ENCODE assay signal across 11 cellular contexts in genomic region chr20:52747736-52748135, GRCh38.
DNase-seq lines count a peak whose midpoint lies in the region; ATAC-seq and TF ChIP-seq lines count a peak whose summit lies in the region.
"Had no signal": no experiment of that assay in that cellular context is flagged by ENCODE, and none has a peak within 500 bp of the region (broad histone marks: within the 10 kb centered on the region; RNA-seq: fewer than 3 reads in every experiment).

No MANE protein-coding gene starts in this region.

- no peak for TF ChIP-seq POLR2A in breast epithelium (IDR thresholded peaks at IDR 0.05)

- H3K4me3 Mint-ChIP-seq in MCF 10A (ENCODE audit: unreplicated experiment) = no peak overlapping the region
- H3K4me3 Mint-ChIP-seq: activated naive CD8-positive, alpha-beta T cell treated with anti-CD3 and anti-CD28 coated beads, Interleukin-2, amount 10 ng/mL, durations not matched to agents 7 days and 5 days had no signal

- no peak overlapping the region for H3K27ac Mint-ChIP-seq in MCF 10A (ENCODE audit: low read depth, unreplicated experiment)
- H3K27ac Mint-ChIP-seq: activated naive CD8-positive, alpha-beta T cell treated with anti-CD3 and anti-CD28 coated beads, Interleukin-2, amount 10 ng/mL, durations not matched to agents 7 days and 5 days had no signal

- H3K36me3 Mint-ChIP-seq in MCF 10A (ENCODE audit: insufficient read depth, unreplicated experiment) = no peaks in the 10 kb centered on the region
- H3K36me3 Mint-ChIP-seq: activated naive CD8-positive, alpha-beta T cell treated with anti-CD3 and anti-CD28 coated beads, Interleukin-2, amount 10 ng/mL, durations not matched to agents 7 days and 5 days had no signal

- H3K9me3 ChIP-seq in breast epithelium = no peaks in the 10 kb centered on the region
- no peaks in the 10 kb centered on the region for H3K9me3 ChIP-seq in right cardiac atrium (ENCODE audit: control insufficient read depth, low read length)
- H3K9me3 ChIP-seq: gastroesophageal sphincter had no signal

- H3K27me3 Mint-ChIP-seq in MCF 10A (ENCODE audit: insufficient read depth, unreplicated experiment) = peaks cover 17% of the 10 kb centered on the region

- peak; percentile 47 for TF ChIP-seq CTCF in MCF 10A (IDR thresholded peaks at IDR 0.05; ENCODE audit: unreplicated experiment)
- TF ChIP-seq CTCF in breast epithelium (IDR thresholded peaks at IDR 0.05) = no peak

- H3K4me3 ChIP-seq in breast epithelium = no peak overlapping the region
- H3K4me3 ChIP-seq in right cardiac atrium (ENCODE audit: low read length) = no peak overlapping the region
- H3K4me3 ChIP-seq: gastroesophageal sphincter had no signal

- no TSS peak for BruUV-seq in MCF 10A (replicated peaks; lab: Mats Ljungman, UMichigan)

- DNase-seq in MCF 10A (ENCODE audit: unreplicated experiment) (peak; percentile 13), breast epithelium (ENCODE audit: low spot score in 2 of 2) (no peak), SK-MEL-5 (ENCODE audit: low read depth, low spot score) (peak; percentile 46), right cardiac atrium (peak in 1 of 3 donors; percentile 21), SKM-1 treated with dmso at 0.1 percent for 144 hours (lab: John Stamatoyannopoulos, UW; ENCODE audit: unreplicated experiment) (no peak), nucleus accumbens (lab: John Stamatoyannopoulos, UW) (no peak)
- DNase-seq: activated naive CD8-positive, alpha-beta T cell treated with anti-CD3 and anti-CD28 coated beads, Interleukin-2, amount 10 ng/mL, durations not matched to agents 7 days and 5 days; NCI-H1436 had no signal

- intact Hi-C loops in MCF 10A (cut with micrococcal nuclease) = loop anchor here (1.0 to 5.0 kb wide), 3 partner anchors 210 to 799 kb away; no protein-coding TSS in a partner anchor
- intact Hi-C loops in breast epithelium (cut with DNase I; ENCODE audit: low total_unique reads) = no loop called here
- intact Hi-C loops in right cardiac atrium (cut with DNase I) = no loop called here

- H3K9me3 Mint-ChIP-seq in MCF 10A (ENCODE audit: unreplicated experiment) = no peaks in the 10 kb centered on the region
- H3K9me3 Mint-ChIP-seq: activated naive CD8-positive, alpha-beta T cell treated with anti-CD3 and anti-CD28 coated beads, Interleukin-2, amount 10 ng/mL, durations not matched to agents 7 days and 5 days had no signal

- H3K27ac ChIP-seq in breast epithelium = peak overlapping the region in 1 of 2 donors; percentile 38
- H3K27ac ChIP-seq in right cardiac atrium (ENCODE audit: low read length) = no peak overlapping the region

- no peaks in the 10 kb centered on the region for H3K36me3 ChIP-seq in breast epithelium
- H3K36me3 ChIP-seq: gastroesophageal sphincter had no signal

- H3K4me1 ChIP-seq in breast epithelium (no peaks in the 10 kb centered on the region), right cardiac atrium (ENCODE audit: control insufficient read depth, insufficient read depth, low read length) (no peaks in the 10 kb centered on the region)
- H3K4me1 ChIP-seq: gastroesophageal sphincter had no signal

- peak; percentile 70 to 74 for ATAC-seq in right cardiac atrium
- no peak for ATAC-seq in GM19397 (IDR thresholded peaks at IDR 0.05; ENCODE audit: unreplicated experiment)
- ATAC-seq in HG02852 (IDR thresholded peaks at IDR 0.05; ENCODE audit: unreplicated experiment) = no peak

- no peaks in the 10 kb centered on the region for H3K4me1 Mint-ChIP-seq in MCF 10A (ENCODE audit: insufficient read depth, unreplicated experiment)
- H3K4me1 Mint-ChIP-seq: activated naive CD8-positive, alpha-beta T cell treated with anti-CD3 and anti-CD28 coated beads, Interleukin-2, amount 10 ng/mL, durations not matched to agents 7 days and 5 days had no signal

- H3K27me3 ChIP-seq in breast epithelium (no peaks in the 10 kb centered on the region), right cardiac atrium (ENCODE audit: control insufficient read depth, insufficient read depth) (no peaks in the 10 kb centered on the region)
- H3K27me3 ChIP-seq: gastroesophageal sphincter had no signal

- POLR2A ChIA-PET in MCF 10A (lab: Yijun Ruan, JAX) = interaction anchor here (0.5 kb wide), 1 partner anchor 608 kb away, joined by 3 read pairs; no protein-coding TSS in a partner anchor

- CTCF ChIA-PET in MCF 10A (lab: Yijun Ruan, JAX) = interaction anchor here (0.5 to 3.5 kb wide), 38 partner anchors 9 to 936 kb away, joined by 3 to 29 read pairs (median 4); no protein-coding TSS in a partner anchor

- WGBS in right cardiac atrium = 38% methylated on average over 8 of the region's 8 CpGs

- in situ Hi-C loops in SK-MEL-5 (cut with HindIII; ENCODE audit: low pct_unique_long_range_greater_than_20kb, low sequenced_read_pairs) = no loop called here

Comparison
In these comparisons a context has a peak if more than half of its experiments do, and no peak if none do; other contexts are left out.
1. DNase-seq: peak in MCF 10A (single experiment) and SK-MEL-5 (single experiment); none in breast epithelium (0 of 2), SKM-1 treated with dmso at 0.1 percent for 144 hours (single experiment) and nucleus accumbens (0 of 56).
2. ATAC-seq: peak in right cardiac atrium (2 of 2); none in GM19397 (single experiment) and HG02852 (single experiment).